16 cellular contexts compared by ENCODE assay signal in the genomic region with DNA sequence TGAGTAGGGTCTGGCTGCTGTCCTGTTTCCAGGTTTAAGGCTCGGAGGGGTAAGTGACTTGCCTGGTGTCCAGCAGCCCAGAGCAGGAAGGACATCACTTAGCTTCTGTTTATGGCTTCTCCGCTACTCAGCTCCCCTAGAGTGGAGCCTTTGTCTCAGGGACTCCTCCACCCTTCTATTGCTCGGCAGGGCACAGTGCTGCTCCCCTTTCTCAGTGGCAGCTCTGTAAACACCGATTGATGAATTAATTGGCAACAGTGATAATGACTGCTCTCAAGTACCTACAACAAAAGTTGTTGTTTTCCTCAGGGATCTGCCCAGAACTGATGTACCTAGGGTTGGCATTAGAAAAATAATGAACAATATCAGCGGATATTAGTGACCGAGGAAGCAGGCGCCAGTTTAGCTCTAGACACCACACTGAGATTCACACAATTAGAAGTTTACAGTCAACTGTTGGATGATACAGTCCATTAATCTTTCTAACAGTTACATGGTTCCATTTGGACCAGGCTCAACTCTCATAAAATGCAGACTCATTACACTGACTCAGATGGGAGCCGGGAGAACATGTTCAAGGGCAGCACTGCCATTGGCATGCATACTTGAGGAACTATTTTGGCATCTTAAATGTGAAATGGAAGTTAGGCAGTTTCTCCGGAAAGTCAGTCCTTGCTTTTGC.
DNase-seq lines count a peak whose midpoint lies in the region; ATAC-seq, FAIRE-seq and TF ChIP-seq lines count a peak whose summit lies in the region.
"Had no signal": no experiment of that assay in that cellular context is flagged by ENCODE, and none has a peak within 500 bp of the region (broad histone marks: within the 10 kb centered on the region; RNA-seq: fewer than 3 reads in every experiment).

No MANE protein-coding gene starts in this region.

- FAIRE-seq in H54 (lab: Jason Lieb, UNC): peak; percentile 69
- FAIRE-seq: endothelial cell of umbilical vein had no signal

- H2AFZ ChIP-seq in ACC112 (ENCODE audit: low read length, unreplicated experiment): no peak overlapping the region

- H3K4me3 ChIP-seq in ACC112 (ENCODE audit: low read depth, low read length) (peak overlapping the region; percentile 28; the same call in 1 of the 2 replicates), right cardiac atrium (ENCODE audit: low read length) (no peak overlapping the region)
- H3K4me3 ChIP-seq: ascending aorta had no signal

- H3K79me2 ChIP-seq in ACC112 (ENCODE audit: control insufficient read depth, insufficient read depth, low read length, unreplicated experiment): no peaks in the 10 kb centered on the region

- TF ChIP-seq POLR2A in H54 (IDR thresholded peaks at IDR 0.05; ENCODE audit: low read depth, low read length): no peak

- peak; percentile 57 to 64 for ATAC-seq in right cardiac atrium
- ATAC-seq: HCT116; stimulated activated naive CD8-positive, alpha-beta T cell treated with anti-CD3 and anti-CD28 coated beads, Interleukin-15, amount 100 ng/mL, for 72 hours had no signal

- H3K27me3 ChIP-seq in ACC112 (ENCODE audit: insufficient read depth, low read length) (no peaks in the 10 kb centered on the region), right cardiac atrium (ENCODE audit: control insufficient read depth, insufficient read depth) (no peaks in the 10 kb centered on the region)
- H3K27me3 ChIP-seq: ascending aorta had no signal

- 70% methylated on average over 9 of the region's 9 CpGs for WGBS in right cardiac atrium

- intact Hi-C loops in right cardiac atrium (cut with DNase I): no loop called here

- H3K36me3 ChIP-seq in ACC112 (ENCODE audit: insufficient read depth, low read length): no peaks in the 10 kb centered on the region
- H3K36me3 ChIP-seq: ascending aorta, neutrophil had no signal

- DNase-seq in H54 (ENCODE audit: insufficient read length, low spot score): no peak
- peak; percentile 52 for DNase-seq in RPMI7951 (ENCODE audit: low read depth)
- DNase-seq in right cardiac atrium: no peak
- no peak for DNase-seq in NCI-H1436 (lab: John Stamatoyannopoulos, UW)
- no peak for DNase-seq in H4 (ENCODE audit: low spot score)
- no peak for DNase-seq in mucosa of gallbladder (ENCODE audit: low spot score)
- no peak for DNase-seq in caudate nucleus (lab: John Stamatoyannopoulos, UW)
- DNase-seq: islet precursor cell; NK-92 treated with Interleukin-12 subunit alpha and Interleukin-12 subunit beta, amount 100 ng/mL, for 24 hours; stimulated activated CD4-positive, alpha-beta T cell treated with anti-CD3 and anti-CD28 coated beads, Interleukin-2, amount 100 ng/mL, for 48 hours; stimulated activated naive CD8-positive, alpha-beta T cell treated with anti-CD3 and anti-CD28 coated beads, Interleukin-15, amount 100 ng/mL, for 72 hours had no signal

- H3K27ac ChIP-seq in ACC112 (ENCODE audit: low read depth, low read length) (peak overlapping the region; percentile 60), right cardiac atrium (ENCODE audit: low read length) (no peak overlapping the region), caudate nucleus (ENCODE audit: low read depth, low read length) (no peak overlapping the region)
- H3K27ac ChIP-seq: ascending aorta, neutrophil had no signal

- H3K4me1 ChIP-seq in ACC112 (ENCODE audit: control insufficient read depth, insufficient read depth, low read length, unreplicated experiment) (peaks cover 14% of the 10 kb centered on the region), right cardiac atrium (ENCODE audit: control insufficient read depth, insufficient read depth, low read length) (peaks cover 2% of the 10 kb centered on the region)
- H3K4me1 ChIP-seq: ascending aorta had no signal

- H3K9me3 ChIP-seq in right cardiac atrium (ENCODE audit: control insufficient read depth, low read length): no peaks in the 10 kb centered on the region
- H3K9me3 ChIP-seq: ascending aorta, neutrophil had no signal
